ENCODE assay signal across 8 cellular contexts in the genomic region with DNA sequence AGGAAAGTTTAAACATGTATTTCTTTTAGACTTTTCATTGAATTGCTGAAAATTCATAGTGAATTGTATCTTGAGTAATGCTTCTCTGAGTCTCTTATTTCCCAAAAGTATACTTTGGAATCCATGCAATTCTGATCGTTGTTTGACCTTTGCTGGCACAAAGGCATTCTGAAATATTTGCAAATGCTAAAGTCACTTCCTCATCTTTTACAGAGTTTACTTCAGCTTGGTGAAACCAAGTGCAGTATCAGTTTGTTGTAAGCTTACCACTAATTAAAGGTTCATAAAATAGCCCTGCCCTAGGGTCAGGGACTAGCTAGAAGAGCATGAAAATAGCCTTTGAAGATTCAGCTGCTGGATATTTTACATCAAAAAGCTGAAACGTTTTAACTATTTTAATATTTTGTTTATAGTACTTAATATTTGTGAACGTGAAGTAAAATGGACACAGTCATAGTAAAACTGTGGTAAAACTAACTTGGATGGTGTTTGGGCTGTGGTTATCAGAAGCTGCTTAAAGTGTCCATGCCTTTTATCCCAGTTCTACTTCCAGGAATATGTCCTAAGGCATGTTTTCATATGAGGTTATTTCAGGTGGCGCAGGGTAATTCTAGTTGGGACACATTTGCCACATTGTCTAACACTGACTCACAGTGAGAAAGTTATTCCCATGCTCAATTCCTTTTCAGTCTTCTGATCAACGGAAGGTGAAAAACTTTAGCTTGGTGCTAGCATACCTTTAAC. TPM values are rescaled to one million over a fixed set of nuclear protein-coding genes. Genes with fewer than 3 reads are reported as not detected.
DNase-seq lines count a peak whose midpoint lies in the region; ATAC-seq and TF ChIP-seq lines count a peak whose summit lies in the region.

No MANE protein-coding gene starts in this region.

- H3K27ac ChIP-seq in dorsolateral prefrontal cortex: peak overlapping the region in 36 of 59 donors; percentile 0 to 66 (median 26)

- H3K4me3 ChIP-seq in GM12865 (ENCODE audit: low read depth, low read length): peak overlapping the region; percentile 92
- H3K4me3 ChIP-seq in dorsolateral prefrontal cortex: peak overlapping the region in 1 of 59 donors; percentile 9

- H3K27me3 ChIP-seq in dorsolateral prefrontal cortex: no peaks in the 10 kb centered on the region

- intact Hi-C loops in dorsolateral prefrontal cortex (cut with DNase I): loop anchor here in 1 of 2 donors (5.0 kb wide), 1 partner anchor 77 kb away; a partner anchor contains a TSS

- TF ChIP-seq CTCF in GM12865 (IDR thresholded peaks at IDR 0.05; ENCODE audit: insufficient read depth, low read depth, low read length, missing control alignments): no peak
- no peak for TF ChIP-seq CTCF in dorsolateral prefrontal cortex (IDR thresholded peaks at IDR 0.05 in 54 of 56, conservative IDR thresholded peaks at IDR 0.05 in 2 of 56; ENCODE audit: low read depth in 1 of 56, partially characterized antibody in 56 of 56)

- DNase-seq in GM12865 (ENCODE audit: low read depth) (peak; percentile 69), NOMO-1 treated with DMSO at 0.1 percent for 48 hours (lab: John Stamatoyannopoulos, UW; ENCODE audit: unreplicated experiment) (peak; percentile 77), dorsolateral prefrontal cortex (no peak), pulmonary artery endothelial cell (ENCODE audit: low read depth, low spot score) (peak; percentile 54), D341Med (ENCODE audit: low spot score) (no peak)

- ATAC-seq in GM21717 (IDR thresholded peaks at IDR 0.05; ENCODE audit: unreplicated experiment): no peak
- ATAC-seq in GM21390 (IDR thresholded peaks at IDR 0.05; ENCODE audit: unreplicated experiment): no peak
- ATAC-seq in HG02571 (IDR thresholded peaks at IDR 0.05; ENCODE audit: unreplicated experiment): no peak

RNA-seq across cellular contexts. Expression of a gene that starts 45.3 kb away (rescaled TPM):
- total RNA-seq in dorsolateral prefrontal cortex (10 to 100 TPM in 109 of 120 experiments, 1 to 10 TPM in 11; 8.0 to 25.9 (median 13.9) TPM), pulmonary artery endothelial cell (2.8 and 3.8 TPM in 2 replicates)

Comparison
In these comparisons a context has a peak if more than half of its experiments do, and no peak if none do; other contexts are left out.
1. DNase-seq: peak in GM12865 (single experiment), NOMO-1 treated with DMSO at 0.1 percent for 48 hours (single experiment) and pulmonary artery endothelial cell (single experiment); none in dorsolateral prefrontal cortex (0 of 10) and D341Med (single experiment).